In the genomic region with DNA sequence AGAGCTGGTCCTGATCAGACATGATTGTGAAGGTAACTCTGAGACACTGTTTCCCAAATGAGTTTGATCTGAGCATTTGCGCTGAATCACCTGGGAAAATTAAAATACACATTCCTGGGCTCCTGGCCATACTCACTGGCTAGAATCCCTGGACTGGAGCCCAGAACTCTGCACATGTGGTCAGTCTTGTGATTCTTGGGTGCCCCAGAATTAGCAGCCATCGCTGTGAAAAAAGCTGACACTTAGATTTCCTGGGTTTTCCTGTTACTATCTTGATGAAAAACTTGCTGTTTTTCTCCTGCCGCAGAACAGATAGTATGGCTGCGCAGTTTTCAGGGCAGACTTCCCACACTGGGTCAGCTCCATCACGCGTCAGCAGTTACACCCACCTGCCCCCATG, we compare ENCODE assay signal across 1 cellular context.
TF ChIP-seq lines count a peak whose summit lies in the region.

No MANE protein-coding gene starts in this region.

TF ChIP-seq in HepG2, 621 proteins besides CTCF, POLR2A, EP300 and RAD21:
- no peak for TF ChIP-seq SALL2 (CRISPR knock-in tag; IDR thresholded peaks at IDR 0.05)
- TF ChIP-seq, protein P1, sequence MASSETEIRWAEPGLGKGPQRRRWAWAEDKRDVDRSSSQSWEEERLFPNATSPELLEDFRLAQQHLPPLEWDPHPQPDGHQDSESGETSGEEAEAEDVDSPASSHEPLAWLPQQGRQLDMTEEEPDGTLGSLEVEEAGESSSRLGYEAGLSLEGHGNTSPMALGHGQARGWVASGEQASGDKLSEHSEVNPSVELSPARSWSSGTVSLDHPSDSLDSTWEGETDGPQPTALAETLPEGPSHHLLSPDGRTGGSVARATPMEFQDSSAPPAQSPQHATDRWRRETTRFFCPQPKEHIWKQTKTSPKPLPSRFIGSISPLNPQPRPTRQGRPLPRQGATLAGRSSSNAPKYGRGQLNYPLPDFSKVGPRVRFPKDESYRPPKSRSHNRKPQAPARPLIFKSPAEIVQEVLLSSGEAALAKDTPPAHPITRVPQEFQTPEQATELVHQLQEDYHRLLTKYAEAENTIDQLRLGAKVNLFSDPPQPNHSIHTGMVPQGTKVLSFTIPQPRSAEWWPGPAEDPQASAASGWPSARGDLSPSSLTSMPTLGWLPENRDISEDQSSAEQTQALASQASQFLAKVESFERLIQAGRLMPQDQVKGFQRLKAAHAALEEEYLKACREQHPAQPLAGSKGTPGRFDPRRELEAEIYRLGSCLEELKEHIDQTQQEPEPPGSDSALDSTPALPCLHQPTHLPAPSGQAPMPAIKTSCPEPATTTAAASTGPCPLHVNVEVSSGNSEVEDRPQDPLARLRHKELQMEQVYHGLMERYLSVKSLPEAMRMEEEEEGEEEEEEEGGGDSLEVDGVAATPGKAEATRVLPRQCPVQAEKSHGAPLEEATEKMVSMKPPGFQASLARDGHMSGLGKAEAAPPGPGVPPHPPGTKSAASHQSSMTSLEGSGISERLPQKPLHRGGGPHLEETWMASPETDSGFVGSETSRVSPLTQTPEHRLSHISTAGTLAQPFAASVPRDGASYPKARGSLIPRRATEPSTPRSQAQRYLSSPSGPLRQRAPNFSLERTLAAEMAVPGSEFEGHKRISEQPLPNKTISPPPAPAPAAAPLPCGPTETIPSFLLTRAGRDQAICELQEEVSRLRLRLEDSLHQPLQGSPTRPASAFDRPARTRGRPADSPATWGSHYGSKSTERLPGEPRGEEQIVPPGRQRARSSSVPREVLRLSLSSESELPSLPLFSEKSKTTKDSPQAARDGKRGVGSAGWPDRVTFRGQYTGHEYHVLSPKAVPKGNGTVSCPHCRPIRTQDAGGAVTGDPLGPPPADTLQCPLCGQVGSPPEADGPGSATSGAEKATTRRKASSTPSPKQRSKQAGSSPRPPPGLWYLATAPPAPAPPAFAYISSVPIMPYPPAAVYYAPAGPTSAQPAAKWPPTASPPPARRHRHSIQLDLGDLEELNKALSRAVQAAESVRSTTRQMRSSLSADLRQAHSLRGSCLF (CRISPR knock-in tag; IDR thresholded peaks at IDR 0.05; ENCODE audit: borderline replicate concordance): no peak
- TF ChIP-seq JDP2 (CRISPR knock-in tag; IDR thresholded peaks at IDR 0.05; ENCODE audit: borderline replicate concordance): no peak
- TF ChIP-seq MIXL1 (CRISPR knock-in tag; IDR thresholded peaks at IDR 0.05): no peak
- TF ChIP-seq, protein P2, sequence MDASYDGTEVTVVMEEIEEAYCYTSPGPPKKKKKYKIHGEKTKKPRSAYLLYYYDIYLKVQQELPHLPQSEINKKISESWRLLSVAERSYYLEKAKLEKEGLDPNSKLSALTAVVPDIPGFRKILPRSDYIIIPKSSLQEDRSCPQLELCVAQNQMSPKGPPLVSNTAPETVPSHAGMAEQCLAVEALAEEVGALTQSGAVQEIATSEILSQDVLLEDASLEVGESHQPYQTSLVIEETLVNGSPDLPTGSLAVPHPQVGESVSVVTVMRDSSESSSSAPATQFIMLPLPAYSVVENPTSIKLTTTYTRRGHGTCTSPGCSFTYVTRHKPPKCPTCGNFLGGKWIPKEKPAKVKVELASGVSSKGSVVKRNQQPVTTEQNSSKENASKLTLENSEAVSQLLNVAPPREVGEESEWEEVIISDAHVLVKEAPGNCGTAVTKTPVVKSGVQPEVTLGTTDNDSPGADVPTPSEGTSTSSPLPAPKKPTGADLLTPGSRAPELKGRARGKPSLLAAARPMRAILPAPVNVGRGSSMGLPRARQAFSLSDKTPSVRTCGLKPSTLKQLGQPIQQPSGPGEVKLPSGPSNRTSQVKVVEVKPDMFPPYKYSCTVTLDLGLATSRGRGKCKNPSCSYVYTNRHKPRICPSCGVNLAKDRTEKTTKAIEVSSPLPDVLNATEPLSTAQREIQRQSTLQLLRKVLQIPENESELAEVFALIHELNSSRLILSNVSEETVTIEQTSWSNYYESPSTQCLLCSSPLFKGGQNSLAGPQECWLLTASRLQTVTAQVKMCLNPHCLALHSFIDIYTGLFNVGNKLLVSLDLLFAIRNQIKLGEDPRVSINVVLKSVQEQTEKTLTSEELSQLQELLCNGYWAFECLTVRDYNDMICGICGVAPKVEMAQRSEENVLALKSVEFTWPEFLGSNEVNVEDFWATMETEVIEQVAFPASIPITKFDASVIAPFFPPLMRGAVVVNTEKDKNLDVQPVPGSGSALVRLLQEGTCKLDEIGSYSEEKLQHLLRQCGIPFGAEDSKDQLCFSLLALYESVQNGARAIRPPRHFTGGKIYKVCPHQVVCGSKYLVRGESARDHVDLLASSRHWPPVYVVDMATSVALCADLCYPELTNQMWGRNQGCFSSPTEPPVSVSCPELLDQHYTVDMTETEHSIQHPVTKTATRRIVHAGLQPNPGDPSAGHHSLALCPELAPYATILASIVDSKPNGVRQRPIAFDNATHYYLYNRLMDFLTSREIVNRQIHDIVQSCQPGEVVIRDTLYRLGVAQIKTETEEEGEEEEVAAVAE (CRISPR knock-in tag; IDR thresholded peaks at IDR 0.05; ENCODE audit: borderline replicate concordance): no peak
- TF ChIP-seq, protein P3, sequence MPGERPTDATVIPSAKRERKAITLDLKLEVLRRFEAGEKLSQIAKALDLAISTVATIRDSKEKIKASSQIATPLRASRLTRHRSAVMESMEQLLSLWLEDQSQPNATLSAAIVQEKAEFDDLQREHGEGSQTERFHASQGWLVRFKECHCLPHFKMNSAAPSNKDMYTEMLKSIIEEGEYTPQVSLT (CRISPR knock-in tag; IDR thresholded peaks at IDR 0.05; ENCODE audit: borderline replicate concordance, low read depth): no peak
- TF ChIP-seq RAD51 (IDR thresholded peaks at IDR 0.05; ENCODE audit: borderline replicate concordance): no peak
- TF ChIP-seq ZEB1 (IDR thresholded peaks at IDR 0.05; ENCODE audit: insufficient replicate concordance, low read depth): no peak
- TF ChIP-seq, protein P4, sequence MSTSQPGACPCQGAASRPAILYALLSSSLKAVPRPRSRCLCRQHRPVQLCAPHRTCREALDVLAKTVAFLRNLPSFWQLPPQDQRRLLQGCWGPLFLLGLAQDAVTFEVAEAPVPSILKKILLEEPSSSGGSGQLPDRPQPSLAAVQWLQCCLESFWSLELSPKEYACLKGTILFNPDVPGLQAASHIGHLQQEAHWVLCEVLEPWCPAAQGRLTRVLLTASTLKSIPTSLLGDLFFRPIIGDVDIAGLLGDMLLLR (CRISPR knock-in tag; IDR thresholded peaks at IDR 0.05): no peak
- TF ChIP-seq MAFF (IDR thresholded peaks at IDR 0.05; ENCODE audit: low read depth, low read length): 0 out of 2 replicates have a peak, but pooled peaks have one; percentile 6
- TF ChIP-seq RBM22 (optimal IDR thresholded peaks at IDR 0.05; ENCODE audit: low read length): no peak
- peak; percentile 44 to 56 for TF ChIP-seq MAFK (conservative IDR thresholded peaks at IDR 0.05 in 1 of 2, IDR thresholded peaks at IDR 0.05 in 1 of 2; ENCODE audit: low read length in 2 of 2)
- TF ChIP-seq JUND (CRISPR knock-in tag; IDR thresholded peaks at IDR 0.05): no peak
- TF ChIP-seq ARNT2 (CRISPR knock-in tag; IDR thresholded peaks at IDR 0.05; ENCODE audit: low read depth): no peak
- no peak for TF ChIP-seq ZNF441 (CRISPR knock-in tag; IDR thresholded peaks at IDR 0.05; ENCODE audit: borderline replicate concordance)
- no peak for TF ChIP-seq ZNF496 (CRISPR knock-in tag; IDR thresholded peaks at IDR 0.05; ENCODE audit: insufficient replicate concordance)
- TF ChIP-seq, protein P5, sequence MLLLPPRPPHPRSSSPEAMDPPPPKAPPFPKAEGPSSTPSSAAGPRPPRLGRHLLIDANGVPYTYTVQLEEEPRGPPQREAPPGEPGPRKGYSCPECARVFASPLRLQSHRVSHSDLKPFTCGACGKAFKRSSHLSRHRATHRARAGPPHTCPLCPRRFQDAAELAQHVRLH (CRISPR knock-in tag; IDR thresholded peaks at IDR 0.05; ENCODE audit: borderline replicate concordance, low read depth): no peak
